20 cellular contexts compared by ENCODE assay signal in the genomic region with DNA sequence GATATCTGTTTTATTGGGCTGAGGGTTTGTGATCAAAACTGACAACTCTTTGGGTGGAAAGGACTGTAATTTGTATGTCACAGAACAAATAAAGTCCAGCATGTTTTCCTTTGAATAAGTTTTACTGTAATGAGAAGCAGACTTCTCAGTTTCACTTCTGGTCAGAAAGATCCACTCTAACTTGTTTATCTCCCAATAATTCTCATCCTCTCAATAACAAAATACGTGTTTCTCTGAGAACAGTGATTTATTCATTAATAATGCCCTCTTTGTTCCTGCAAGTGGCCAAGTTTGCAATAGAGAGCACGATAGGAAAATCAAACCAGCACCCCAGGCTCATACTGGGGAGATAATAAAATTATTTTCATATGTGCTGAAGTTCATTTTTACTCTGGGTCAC.
DNase-seq lines count a peak whose midpoint lies in the region; ATAC-seq and TF ChIP-seq lines count a peak whose summit lies in the region.
"Had no signal": no experiment of that assay in that cellular context is flagged by ENCODE, and none has a peak within 500 bp of the region (broad histone marks: within the 10 kb centered on the region; RNA-seq: fewer than 3 reads in every experiment).

No MANE protein-coding gene starts in this region.

- intact Hi-C loops in dorsolateral prefrontal cortex (cut with DNase I): no loop called here

- ATAC-seq in HG02973 (IDR thresholded peaks at IDR 0.05; ENCODE audit: unreplicated experiment): no peak
- ATAC-seq: Right ventricle myocardium inferior had no signal

- TF ChIP-seq CTCF in dorsolateral prefrontal cortex (IDR thresholded peaks at IDR 0.05 in 54 of 56, conservative IDR thresholded peaks at IDR 0.05 in 2 of 56; ENCODE audit: low read depth in 1 of 56, partially characterized antibody in 56 of 56): no peak

- DNase-seq in dorsolateral prefrontal cortex: no peak
- no peak for DNase-seq in substantia nigra (lab: John Stamatoyannopoulos, UW)
- DNase-seq in NCI-H1105 (lab: John Stamatoyannopoulos, UW): no peak
- no peak for DNase-seq in NCI-H510A (lab: John Stamatoyannopoulos, UW)
- DNase-seq: ACHN, DMS153, DND-41, HCEC 1CT, IMR-90, KG1, MG63, NCI-H2029, NCI-H446, NCI-H526 treated with DMSO at 0.1 percent for 48 hours, PC-9 had no signal

- H2AFZ ChIP-seq in ACC112 (ENCODE audit: low read length, unreplicated experiment): peak overlapping the region; percentile 0
- H2AFZ ChIP-seq: PC-9 had no signal

- H3K27me3 ChIP-seq in ACC112 (ENCODE audit: insufficient read depth, low read length) (no peaks in the 10 kb centered on the region), dorsolateral prefrontal cortex (no peaks in the 10 kb centered on the region), layer of hippocampus (ENCODE audit: control insufficient read depth, insufficient read depth, low read length) (no peaks in the 10 kb centered on the region)
- H3K27me3 ChIP-seq: MG63 had no signal

- no peaks in the 10 kb centered on the region for H3K36me3 ChIP-seq in ACC112 (ENCODE audit: insufficient read depth, low read length)
- H3K36me3 ChIP-seq: MG63 had no signal

- H3K4me3 ChIP-seq in ACC112 (ENCODE audit: low read depth, low read length) (no peak overlapping the region), dorsolateral prefrontal cortex (peak overlapping the region in 26 of 59 donors; percentile 2 to 50 (median 18))
- H3K4me3 ChIP-seq: MG63, PC-9 had no signal

- peaks cover 9% of the 10 kb centered on the region for H3K4me1 ChIP-seq in ACC112 (ENCODE audit: control insufficient read depth, insufficient read depth, low read length, unreplicated experiment)

- H3K27ac ChIP-seq in ACC112 (ENCODE audit: low read depth, low read length) (no peak overlapping the region), dorsolateral prefrontal cortex (peak overlapping the region in 55 of 59 donors; percentile 1 to 86 (median 64)), layer of hippocampus (ENCODE audit: low read depth, low read length) (peak overlapping the region; percentile 17), substantia nigra (ENCODE audit: low read depth, low read length, poor library complexity, severe bottlenecking) (peak overlapping the region; percentile 43)
- H3K27ac ChIP-seq: 22Rv1, PC-9 had no signal

- H3K79me2 ChIP-seq in ACC112 (ENCODE audit: control insufficient read depth, insufficient read depth, low read length, unreplicated experiment): no peaks in the 10 kb centered on the region
